In genomic region chr3:23740517-23741402, GRCh38 we compare ENCODE assay signal across 9 cellular contexts.
DNase-seq lines count a peak whose midpoint lies in the region; ATAC-seq, FAIRE-seq and TF ChIP-seq lines count a peak whose summit lies in the region.
"Had no signal": no experiment of that assay in that cellular context is flagged by ENCODE, and none has a peak within 500 bp of the region (broad histone marks: within the 10 kb centered on the region; RNA-seq: fewer than 3 reads in every experiment).

No MANE protein-coding gene starts in this region.

- TF ChIP-seq POLR2A in GM12878 (IDR thresholded peaks at IDR 0.05; ENCODE audit: low read depth, low read length), result no peak

- no peaks in the 10 kb centered on the region for H4K20me1 ChIP-seq in GM12878 (ENCODE audit: control insufficient read depth, insufficient read depth)

- RAD21 ChIA-PET in GM12878 (lab: Charles Lee; ENCODE audit: unreplicated experiment), result interaction anchor here (1.7 kb wide), 1 partner anchor 20 kb away, joined by 5 read pairs; no protein-coding TSS in a partner anchor

- CTCF ChIA-PET in GM12878 (lab: Yijun Ruan, JAX), result interaction anchor here (1.0 kb wide), 1 partner anchor 8 kb away, joined by 3 read pairs; no protein-coding TSS in a partner anchor

- H3K27me3 ChIP-seq in GM12878 (replicated peaks in 1 of 2; ENCODE audit: control insufficient read depth in 2 of 2, insufficient read depth in 2 of 2, low read length in 1 of 2), result no peaks in the 10 kb centered on the region

- H3K36me3 ChIP-seq in GM12878 (ENCODE audit: control insufficient read depth in 2 of 2, insufficient read depth in 2 of 2, low read length in 1 of 2), result no peaks in the 10 kb centered on the region

- DNase-seq in NCI-H748 (lab: John Stamatoyannopoulos, UW; ENCODE audit: unreplicated experiment), result peak; percentile 47
- no peak for DNase-seq in NCI-H748 treated with DMSO at 0.1 percent for 48 hours (lab: John Stamatoyannopoulos, UW)
- DNase-seq in NCI-H146 treated with DMSO at 0.1 percent for 48 hours (lab: John Stamatoyannopoulos, UW; ENCODE audit: unreplicated experiment), result peak; percentile 9
- DNase-seq in GM12878 (ENCODE audit: low read depth, low spot score), result no peak
- DNase-seq in stimulated activated CD4-positive, alpha-beta T cell treated with anti-CD3 and anti-CD28 coated beads, Interleukin-2, amount 100 ng/mL, for 4 hours (ENCODE audit: low read depth), result peak; percentile 9
- DNase-seq in globus pallidus (ENCODE audit: low spot score), result no peak
- DNase-seq in hippocampal formation (lab: John Stamatoyannopoulos, UW), result no peak
- DNase-seq: naive B cell had no signal

- no peak for TF ChIP-seq RAD21 in GM12878 (IDR thresholded peaks at IDR 0.05; ENCODE audit: insufficient read depth, low read depth, low read length)

- H3K9me3 ChIP-seq in GM12878 (replicated peaks; ENCODE audit: control insufficient read depth, insufficient read depth, low read length), result no peaks in the 10 kb centered on the region

- WGBS in GM12878 (ENCODE audit: insufficient coverage, insufficient replicate concordance, low lambda C conversion rate, missing lambda C conversion rate), result 31% methylated on average over 8 of the region's 8 CpGs

- in situ Hi-C loops in GM12878 (cut with MboI), result no loop called here

- no peak overlapping the region for H3K27ac ChIP-seq in GM12878 (ENCODE audit: control insufficient read depth, insufficient read depth)

- BruUV-seq in GM12878 (replicated peaks; lab: Mats Ljungman, UMichigan), result no TSS peak

- FAIRE-seq in GM12878 (lab: Jason Lieb, UNC), result peak; percentile 75

- H3K79me2 ChIP-seq in GM12878 (ENCODE audit: control insufficient read depth, insufficient read depth, low read length), result no peaks in the 10 kb centered on the region

- H3K4me1 ChIP-seq in GM12878 (ENCODE audit: control insufficient read depth, insufficient read depth, low read length), result peaks cover 7% of the 10 kb centered on the region

- H2AFZ ChIP-seq in GM12878 (ENCODE audit: control insufficient read depth, low read depth, low read length), result no peak overlapping the region

- peak overlapping the region; percentile 62 for H3K4me2 ChIP-seq in GM12878 (ENCODE audit: control insufficient read depth, insufficient read depth)

- TF ChIP-seq CTCF in GM12878 (IDR thresholded peaks at IDR 0.05 in 2 of 3, conservative IDR thresholded peaks at IDR 0.05 in 1 of 3; ENCODE audit: control insufficient read depth in 2 of 3, extremely low read depth in 1 of 3, insufficient read depth in 1 of 3, low read depth in 3 of 3, low read length in 3 of 3), result no peak

- ATAC-seq in HG02610 (IDR thresholded peaks at IDR 0.05; ENCODE audit: unreplicated experiment), result peak; percentile 96
- peak; percentile 94 for ATAC-seq in GM12878

- SMC1A ChIA-PET in GM12878 (lab: Charles Lee; ENCODE audit: uncharacterized antibody, unreplicated experiment), result interaction anchor here (0.6 to 1.8 kb wide), 8 partner anchors 9 to 117 kb away, joined by 3 to 10 read pairs (median 4); no protein-coding TSS in a partner anchor

- intact Hi-C loops in GM12878 (cut with micrococcal nuclease; ENCODE audit: unreplicated experiment), result no loop called here

- no peak overlapping the region for H3K4me3 ChIP-seq in GM12878

- H3K9ac ChIP-seq in GM12878 (ENCODE audit: control insufficient read depth, insufficient read depth, low read length), result no peak overlapping the region

- POLR2A ChIA-PET in GM12878 (lab: Charles Lee), result no interaction called here

- TF ChIP-seq EP300 in GM12878 (IDR thresholded peaks at IDR 0.05; ENCODE audit: borderline replicate concordance in 1 of 2, control insufficient read depth in 1 of 2, low read depth in 2 of 2, low read length in 2 of 2), result peak; percentile 32 to 39; a peak in 2 of 4 replicates

TF ChIP-seq in GM12878, 131 proteins besides CTCF, POLR2A, EP300 and RAD21 (continues in another document):
- TF ChIP-seq SUPT20H (IDR thresholded peaks at IDR 0.05; ENCODE audit: borderline replicate concordance, control insufficient read depth, low read depth, low read length), result no peak
- TF ChIP-seq BACH1 (IDR thresholded peaks at IDR 0.05; ENCODE audit: borderline replicate concordance), result peak; percentile 44; the same call in 1 of the 2 replicates
- peak; percentile 66; the same call in 1 of the 2 replicates for TF ChIP-seq IRF4 (IDR thresholded peaks at IDR 0.05; ENCODE audit: low read depth, low read length)
- TF ChIP-seq MTA2 (IDR thresholded peaks at IDR 0.05; ENCODE audit: low read depth), result peak; percentile 63; the same call in 1 of the 2 replicates
- TF ChIP-seq BCL11A (IDR thresholded peaks at IDR 0.05; ENCODE audit: low read depth, low read length), result peak; percentile 44; the same call in 1 of the 2 replicates
- TF ChIP-seq CEBPB (IDR thresholded peaks at IDR 0.05; ENCODE audit: borderline replicate concordance in 1 of 2, low read depth in 2 of 2, low read length in 2 of 2), result 0 out of 4 replicates have a peak, but pooled peaks of 1 of the 2 experiments have one; percentile 28
- TF ChIP-seq SIX5 (IDR thresholded peaks at IDR 0.05; ENCODE audit: low read depth, low read length, severe bottlenecking), result no peak
- TF ChIP-seq JUND (IDR thresholded peaks at IDR 0.05; ENCODE audit: low read depth, low read length), result 0 out of 2 replicates have a peak, but pooled peaks have one; percentile 26
- TF ChIP-seq ZNF217 (IDR thresholded peaks at IDR 0.05), result no peak
- TF ChIP-seq NFIC (IDR thresholded peaks at IDR 0.05; ENCODE audit: low read depth, low read length), result peak; percentile 66; the same call in 1 of the 2 replicates
- peak; percentile 53; the same call in 1 of the 2 replicates for TF ChIP-seq TCF3 (IDR thresholded peaks at IDR 0.05; ENCODE audit: borderline replicate concordance, insufficient read depth, low read depth, low read length)
- no peak for TF ChIP-seq KAT2A (conservative IDR thresholded peaks at IDR 0.05; ENCODE audit: control insufficient read depth, low read depth, low read length)
- TF ChIP-seq IKZF2 (IDR thresholded peaks at IDR 0.05), result peak; percentile 13 to 50; a peak in 1 of 4 replicates
- no peak for TF ChIP-seq POLR2AphosphoS5 (IDR thresholded peaks at IDR 0.05; ENCODE audit: low read length)
- TF ChIP-seq ATF7 (IDR thresholded peaks at IDR 0.05; ENCODE audit: low read depth), result peak; percentile 46
- 0 out of 2 replicates have a peak, but pooled peaks have one; percentile 41 for TF ChIP-seq PKNOX1 (IDR thresholded peaks at IDR 0.05)
- TF ChIP-seq CREM (IDR thresholded peaks at IDR 0.05; ENCODE audit: low read depth), result peak; percentile 42; the same call in 1 of the 2 replicates
- peak; percentile 86 for TF ChIP-seq RUNX3 (IDR thresholded peaks at IDR 0.05; ENCODE audit: low read length)
- no peak for TF ChIP-seq MXI1 (IDR thresholded peaks at IDR 0.05; ENCODE audit: low read depth, low read length)
- TF ChIP-seq IRF5 (IDR thresholded peaks at IDR 0.05; ENCODE audit: borderline replicate concordance), result no peak
- peak; percentile 54; the same call in 1 of the 2 replicates for TF ChIP-seq FOXM1 (IDR thresholded peaks at IDR 0.05; ENCODE audit: low read depth, low read length)
- peak; percentile 51; the same call in 1 of the 2 replicates for TF ChIP-seq ATF2 (IDR thresholded peaks at IDR 0.05; ENCODE audit: low read length)
- TF ChIP-seq TCF12 (IDR thresholded peaks at IDR 0.05; ENCODE audit: low read depth, low read length), result 0 out of 2 replicates have a peak, but pooled peaks have one; percentile 29
- 0 out of 2 replicates have a peak, but pooled peaks have one; percentile 44 for TF ChIP-seq EED (IDR thresholded peaks at IDR 0.05; ENCODE audit: low read depth)

Comparison
In these comparisons a context has a peak if more than half of its experiments do, and no peak if none do; other contexts are left out.
1. DNase-seq: peak in NCI-H748 (single experiment), NCI-H146 treated with DMSO at 0.1 percent for 48 hours (single experiment) and stimulated activated CD4-positive, alpha-beta T cell treated with anti-CD3 and anti-CD28 coated beads, Interleukin-2, amount 100 ng/mL, for 4 hours (single experiment); none in NCI-H748 treated with DMSO at 0.1 percent for 48 hours (single experiment), GM12878 (single experiment), globus pallidus (single experiment) and hippocampal formation (0 of 2).